ENCODE assay signal across 1 cellular context in genomic region chr5:181236954-181237641, GRCh38.
TF ChIP-seq lines count a peak whose summit lies in the region.

No MANE protein-coding gene starts in this region.

TF ChIP-seq in H1, 55 proteins besides CTCF, POLR2A, EP300 and RAD21:
- peak; percentile 28 for TF ChIP-seq TAF7 (optimal IDR thresholded peaks at IDR 0.05; ENCODE audit: borderline replicate concordance, low read depth, low read length)
- no peak for TF ChIP-seq RXRA (IDR thresholded peaks at IDR 0.05; ENCODE audit: insufficient read depth, low read depth, low read length)
- TF ChIP-seq TCF12 (IDR thresholded peaks at IDR 0.05; ENCODE audit: low read depth, low read length), result no peak
- TF ChIP-seq TBP (IDR thresholded peaks at IDR 0.05; ENCODE audit: low read depth, low read length), result no peak
- no peak for TF ChIP-seq MAX (IDR thresholded peaks at IDR 0.05)
- peak; percentile 32; the same call in 1 of the 2 replicates for TF ChIP-seq POLR2AphosphoS5 (IDR thresholded peaks at IDR 0.05; ENCODE audit: low read depth, low read length)
- TF ChIP-seq SAP30 (IDR thresholded peaks at IDR 0.05; ENCODE audit: insufficient read depth, insufficient replicate concordance, low read length), result no peak
